ENCODE assay signal across 10 cellular contexts in the genomic region with DNA sequence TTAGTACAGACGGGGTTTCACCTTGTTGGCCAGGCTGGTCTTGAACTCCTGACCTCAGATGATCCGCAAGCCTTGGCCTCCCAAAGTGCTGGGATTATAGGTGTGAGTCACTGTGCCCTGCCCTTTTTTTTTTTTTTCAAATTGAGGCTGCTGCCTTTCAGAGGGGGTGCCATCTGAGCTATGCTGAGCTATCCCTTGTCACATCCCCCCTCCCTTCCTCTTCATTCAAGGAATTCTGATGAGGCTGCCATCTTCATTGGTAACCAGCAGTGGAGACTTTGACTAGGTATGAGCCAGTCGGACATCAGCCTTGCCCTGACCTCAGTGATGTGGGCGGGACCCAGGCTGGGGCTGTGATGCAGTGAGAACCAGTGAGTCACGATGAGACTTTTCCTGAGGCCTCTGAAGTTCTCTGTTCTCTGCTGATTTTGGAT. TPM values are rescaled to one million over a fixed set of nuclear protein-coding genes. Genes with fewer than 3 reads are reported as not detected.
A peak's percentile ranks its signal among the peaks of the same experiment; 100 is the strongest.
DNase-seq lines count a peak whose midpoint lies in the region; ATAC-seq and TF ChIP-seq lines count a peak whose summit lies in the region.
"Had no signal": no experiment of that assay in that cellular context is flagged by ENCODE, and none has a peak within 500 bp of the region (broad histone marks: within the 10 kb centered on the region; RNA-seq: fewer than 3 reads in every experiment).

No MANE protein-coding gene starts in this region.

- 72 to 84% (median 83%) methylated on average over 5 of the region's 5 CpGs for WGBS in spleen, 5 donors

- POLR2A ChIA-PET in PC-3 (lab: Charles Lee; ENCODE audit: unreplicated experiment): no interaction called here
- POLR2A ChIA-PET in CD8-positive, alpha-beta memory T cell (lab: Charles Lee): interaction anchor here (0.6 kb wide), 1 partner anchor 39 kb away, joined by 3 read pairs; no protein-coding TSS in a partner anchor

- peak; percentile 65 for DNase-seq in GM04504 (ENCODE audit: low read depth)
- DNase-seq in PC-3: peak; percentile 88
- DNase-seq in epithelial cell of esophagus (ENCODE audit: low read depth): peak; percentile 93
- peak; percentile 31 for DNase-seq in spleen
- no peak for DNase-seq in Kasumi-1 (lab: John Stamatoyannopoulos, UW)
- no peak for DNase-seq in AML-193 (lab: John Stamatoyannopoulos, UW)
- no peak for DNase-seq in NCI-H2029 treated with DMSO at 0.1 percent for 48 hours (lab: John Stamatoyannopoulos, UW)
- DNase-seq in CD8-positive, alpha-beta memory T cell: no peak

- H3F3A ChIP-seq in PC-3 (ENCODE audit: low read length, unreplicated experiment): no peaks in the 10 kb centered on the region

- H3K27ac ChIP-seq in PC-3 (ENCODE audit: low read length): peak overlapping the region; percentile 68
- H3K27ac ChIP-seq in spleen: no peak overlapping the region
- no peak overlapping the region for H3K27ac ChIP-seq in CD8-positive, alpha-beta memory T cell (ENCODE audit: low read depth, low read length)

- TF ChIP-seq POLR2A in spleen (IDR thresholded peaks at IDR 0.05): no peak

- no peaks in the 10 kb centered on the region for H3K36me3 ChIP-seq in PC-3 (ENCODE audit: low read depth, low read length)
- no peaks in the 10 kb centered on the region for H3K36me3 ChIP-seq in spleen
- H3K36me3 ChIP-seq in CD8-positive, alpha-beta memory T cell (ENCODE audit: insufficient read depth, low read length): no peaks in the 10 kb centered on the region
- H3K36me3 ChIP-seq: tibial nerve had no signal

- intact Hi-C loops in PC-3 (cut with micrococcal nuclease) (no loop called here), spleen (cut with DNase I; ENCODE audit: low total_unique reads) (no loop called here)

- no peaks in the 10 kb centered on the region for H3K79me2 ChIP-seq in PC-3 (ENCODE audit: low read length)

- ATAC-seq in PC-3: peak; percentile 96

- no peaks in the 10 kb centered on the region for H3K9me3 Mint-ChIP-seq in CD8-positive, alpha-beta memory T cell
- H3K9me3 Mint-ChIP-seq: central memory CD8-positive, alpha-beta T cell had no signal

- H3K4me3 ChIP-seq in PC-3 (ENCODE audit: low read length) (no peak overlapping the region), epithelial cell of esophagus (ENCODE audit: low read length) (no peak overlapping the region), spleen (no peak overlapping the region)
- H3K4me3 ChIP-seq in CD8-positive, alpha-beta memory T cell (ENCODE audit: low read length): no peak overlapping the region
- H3K4me3 ChIP-seq: tibial nerve had no signal

- peak overlapping the region in 1 of 8 donors; percentile 73 for H3K27ac Mint-ChIP-seq in CD8-positive, alpha-beta memory T cell

- CTCF ChIA-PET in PC-3 (lab: Charles Lee): interaction anchor here (0.6 to 1.2 kb wide), 2 partner anchors 41 to 292 kb away, joined by 4 to 8 read pairs; no protein-coding TSS in a partner anchor
- CTCF ChIA-PET in CD8-positive, alpha-beta memory T cell (lab: Charles Lee): no interaction called here

- no peaks in the 10 kb centered on the region for H3K27me3 ChIP-seq in PC-3 (ENCODE audit: low read length)
- no peaks in the 10 kb centered on the region for H3K27me3 ChIP-seq in spleen (replicated peaks in 1 of 7)
- H3K27me3 ChIP-seq in CD8-positive, alpha-beta memory T cell (ENCODE audit: insufficient read depth, low read length, poor library complexity, severe bottlenecking): no peaks in the 10 kb centered on the region
- H3K27me3 ChIP-seq: tibial nerve had no signal

- no peak overlapping the region for H3K9ac ChIP-seq in PC-3 (ENCODE audit: low read length)

- H2AFZ ChIP-seq in PC-3 (ENCODE audit: low read length): no peak overlapping the region

- peak overlapping the region; percentile 7; the same call in 1 of the 2 replicates for H3K4me2 ChIP-seq in PC-3 (ENCODE audit: low read length)

- H3K9me2 ChIP-seq in PC-3 (replicated peaks; ENCODE audit: low read length): no peaks in the 10 kb centered on the region

- H3K9me3 ChIP-seq in PC-3 (ENCODE audit: low read length) (no peaks in the 10 kb centered on the region), spleen (no peaks in the 10 kb centered on the region)
- no peaks in the 10 kb centered on the region for H3K9me3 ChIP-seq in CD8-positive, alpha-beta memory T cell (ENCODE audit: low read length)
- H3K9me3 ChIP-seq: tibial nerve had no signal

- H3K4me1 ChIP-seq in PC-3 (ENCODE audit: insufficient read depth, low read length): peaks cover 13% of the 10 kb centered on the region
- H3K4me1 ChIP-seq in spleen: peaks cover 0 to 7% (median 0%) of the 10 kb centered on the region in 6 donors
- no peaks in the 10 kb centered on the region for H3K4me1 ChIP-seq in CD8-positive, alpha-beta memory T cell (ENCODE audit: insufficient read depth, low read length)

- peaks cover 0 to 7% of the 10 kb centered on the region in 2 donors for H3K27me3 Mint-ChIP-seq in CD8-positive, alpha-beta memory T cell
- H3K27me3 Mint-ChIP-seq: central memory CD8-positive, alpha-beta T cell had no signal

- H3K36me3 Mint-ChIP-seq in CD8-positive, alpha-beta memory T cell: peaks cover 0 to 5% (median 0%) of the 10 kb centered on the region in 3 donors

- no peak overlapping the region for H3K4me3 Mint-ChIP-seq in CD8-positive, alpha-beta memory T cell
- H3K4me3 Mint-ChIP-seq: central memory CD8-positive, alpha-beta T cell had no signal

- BruUV-seq in PC-3 (replicated peaks; lab: Mats Ljungman, UMichigan): no TSS peak

- H3K4me1 Mint-ChIP-seq in CD8-positive, alpha-beta memory T cell: peaks cover 5 to 9% (median 5%) of the 10 kb centered on the region in 3 donors
- H3K4me1 Mint-ChIP-seq: central memory CD8-positive, alpha-beta T cell had no signal

- no peaks in the 10 kb centered on the region for H4K20me1 ChIP-seq in PC-3 (ENCODE audit: low read length)

- no peak for TF ChIP-seq CTCF in PC-3 (conservative IDR thresholded peaks at IDR 0.05; ENCODE audit: low read depth, low read length)
- TF ChIP-seq CTCF in epithelial cell of esophagus (IDR thresholded peaks at IDR 0.05; ENCODE audit: insufficient read depth, low read depth, low read length, missing control alignments): no peak
- TF ChIP-seq CTCF in spleen (IDR thresholded peaks at IDR 0.05 in 8 of 11, conservative IDR thresholded peaks at IDR 0.05 in 3 of 11): no peak

RNA-seq across cellular contexts. Expression of a gene that starts 24.4 kb away (rescaled TPM):
- 19.4 and 22.0 TPM in 2 replicates for total RNA-seq in PC-3 (2014; rRNA removed)
- total RNA-seq in spleen: 1 to 10 TPM; 3.1 to 9.2 (median 4.9) TPM
- polyA plus RNA-seq in spleen: 1 to 10 TPM; 4.6 to 6.0 (median 6.0) TPM
- total RNA-seq in CD8-positive, alpha-beta memory T cell: 10 to 100 TPM; 12.5 to 16.5 TPM
- polyA plus RNA-seq in CD8-positive, alpha-beta memory T cell: 0.79 TPM

RNA-seq across cellular contexts. Expression of a gene that starts 28.8 kb away (rescaled TPM):
- 4.0 and 5.1 TPM in 2 replicates for total RNA-seq in PC-3 (2014; rRNA removed)
- 10 to 100 TPM in 1 of 7 donors, 1 to 10 TPM in 6; 7.7 to 10.3 (median 8.9) TPM for total RNA-seq in spleen
- polyA plus RNA-seq in spleen: 1 to 10 TPM; 7.2 to 7.6 (median 7.3) TPM
- 10 to 100 TPM; 22.6 to 22.8 TPM for total RNA-seq in CD8-positive, alpha-beta memory T cell
- 9.1 TPM for polyA plus RNA-seq in CD8-positive, alpha-beta memory T cell

Comparison
In these comparisons a context has a peak if more than half of its experiments do, and no peak if none do; other contexts are left out.
1. DNase-seq: peak in GM04504 (single experiment), PC-3 (single experiment), epithelial cell of esophagus (single experiment) and spleen (single experiment); none in Kasumi-1 (0 of 2), AML-193 (0 of 2), NCI-H2029 treated with DMSO at 0.1 percent for 48 hours (single experiment) and CD8-positive, alpha-beta memory T cell (0 of 5).